1 cellular context compared by ENCODE assay signal in the genomic region with DNA sequence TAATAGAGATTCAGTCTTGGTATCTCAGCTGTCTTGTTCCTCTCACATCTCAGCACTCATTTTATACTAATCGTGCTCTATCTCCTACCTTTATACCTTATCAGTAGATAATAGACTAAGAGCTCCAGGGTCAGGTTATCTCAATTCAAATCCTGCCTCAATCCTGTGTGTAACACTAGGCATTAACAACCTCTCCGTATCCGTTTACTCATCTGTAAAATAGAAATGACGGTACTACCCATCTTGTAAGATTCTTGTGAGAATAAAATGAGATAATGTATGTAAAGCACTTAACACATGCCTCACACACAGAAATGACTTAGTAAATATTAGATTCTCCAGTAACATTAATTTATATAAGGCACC.
TF ChIP-seq lines count a peak whose summit lies in the region.

No MANE protein-coding gene starts in this region.

TF ChIP-seq in IMR-90, 13 proteins besides CTCF, POLR2A, EP300 and RAD21 (continued from another document):
- TF ChIP-seq SMC3 (IDR thresholded peaks at IDR 0.05; ENCODE audit: low read depth, low read length) = no peak
- TF ChIP-seq FOS (IDR thresholded peaks at IDR 0.05; ENCODE audit: low read depth, low read length) = no peak
- no peak for TF ChIP-seq CEBPB (IDR thresholded peaks at IDR 0.05; ENCODE audit: low read depth, low read length)
- no peak for TF ChIP-seq CHD1 (IDR thresholded peaks at IDR 0.05; ENCODE audit: low read depth, low read length)
- TF ChIP-seq USF2 (IDR thresholded peaks at IDR 0.05; ENCODE audit: low read depth, low read length) = no peak
- no peak for TF ChIP-seq MAFK (IDR thresholded peaks at IDR 0.05; ENCODE audit: low read depth, low read length)
- TF ChIP-seq RFX5 (IDR thresholded peaks at IDR 0.05; ENCODE audit: low read depth, low read length) = no peak
- no peak for TF ChIP-seq NFE2L2 (IDR thresholded peaks at IDR 0.05; ENCODE audit: low read depth, low read length)
- no peak for TF ChIP-seq MAZ (IDR thresholded peaks at IDR 0.05; ENCODE audit: borderline replicate concordance, low read depth, low read length)
- TF ChIP-seq ELK1 (IDR thresholded peaks at IDR 0.05; ENCODE audit: borderline replicate concordance, low read depth, low read length) = no peak
- no peak for TF ChIP-seq RCOR1 (IDR thresholded peaks at IDR 0.05; ENCODE audit: insufficient replicate concordance, low read length)
- TF ChIP-seq BHLHE40 (IDR thresholded peaks at IDR 0.05; ENCODE audit: low read depth, low read length) = no peak
TF ChIP-seq in IMR-90: peak in this region for 0.
